In genomic region chr7:15862781-15863165, GRCh38 we compare ENCODE assay signal across 18 cellular contexts.
"Had no signal": no experiment of that assay in that cellular context is flagged by ENCODE, and none has a peak within 500 bp of the region (broad histone marks: within the 10 kb centered on the region; RNA-seq: fewer than 3 reads in every experiment).

No MANE protein-coding gene starts in this region.

- H3K9me3 ChIP-seq: gastrocnemius medialis, heart left ventricle, tibial nerve had no signal

- H3K4me3 Mint-ChIP-seq: activated naive CD8-positive, alpha-beta T cell; activated T-helper 1 cell treated with anti-CD3 and anti-CD28 coated beads, Interleukin-12 subunit alpha, Interleukin-12 subunit beta, Interleukin-2, Interleukin-4 antibody, amounts not matched to agents 30 ng/mL and 10 ng/mL and 1 ng/mL, durations not matched to agents 14 hours and 24 hours and 36 hours; immature natural killer cell; naive thymus-derived CD8-positive, alpha-beta T cell; T-helper 17 cell had no signal

- H3K36me3 ChIP-seq: cardiac muscle cell, gastrocnemius medialis, heart left ventricle, tibial nerve had no signal

- H3K4me1 ChIP-seq: gastrocnemius medialis, parathyroid adenoma had no signal

- ATAC-seq: gastrocnemius medialis; naive thymus-derived CD8-positive, alpha-beta T cell; T-helper 17 cell had no signal

- H3K36me3 Mint-ChIP-seq: activated naive CD8-positive, alpha-beta T cell; naive thymus-derived CD8-positive, alpha-beta T cell had no signal

- H3K27ac ChIP-seq: cardiac muscle cell, dorsolateral prefrontal cortex, gastrocnemius medialis, parathyroid adenoma had no signal

- H3K27me3 ChIP-seq: cardiac muscle cell, dorsolateral prefrontal cortex, gastrocnemius medialis, heart left ventricle, tibial nerve had no signal

- DNase-seq: activated CD4-positive, alpha-beta T cell treated with anti-CD3 and anti-CD28 coated beads, Interleukin-2, amount 50 U/mL, for 4 hours; activated T-cell treated with anti-CD3 and anti-CD28 coated beads for 4 hours; amniotic stem cell; dorsolateral prefrontal cortex; gastrocnemius medialis; heart left ventricle; immature natural killer cell; mesendoderm; naive thymus-derived CD8-positive, alpha-beta T cell; stimulated activated CD4-positive, alpha-beta T cell treated with anti-CD3 and anti-CD28 coated beads, Interleukin-1b, Interleukin-23, amount 100 ng/mL, for 48 hours; stimulated activated CD8-positive, alpha-beta memory T cell treated with anti-CD3 and anti-CD28 coated beads, Interleukin-4, amount 100 ng/mL, for 48 hours; stimulated activated naive CD4-positive, alpha-beta T cell treated with Interleukin-2 at 50 U/mL for 16 hours; T-helper 17 cell had no signal

- H3K27me3 Mint-ChIP-seq: activated naive CD8-positive, alpha-beta T cell; naive thymus-derived CD8-positive, alpha-beta T cell; T-helper 17 cell had no signal

- H3K27ac Mint-ChIP-seq: activated naive CD8-positive, alpha-beta T cell; activated T-helper 1 cell treated with anti-CD3 and anti-CD28 coated beads, Interleukin-12 subunit alpha, Interleukin-12 subunit beta, Interleukin-2, Interleukin-4 antibody, amounts not matched to agents 30 ng/mL and 10 ng/mL and 1 ng/mL, durations not matched to agents 14 hours and 24 hours and 36 hours; immature natural killer cell; naive thymus-derived CD8-positive, alpha-beta T cell; T-helper 17 cell had no signal

- H3K4me3 ChIP-seq: cardiac muscle cell, dorsolateral prefrontal cortex, gastrocnemius medialis, heart left ventricle, tibial nerve had no signal

- H3K4me1 Mint-ChIP-seq: immature natural killer cell; naive thymus-derived CD8-positive, alpha-beta T cell; T-helper 17 cell had no signal
